Comparison of ENCODE assay signal across 7 cellular contexts in the genomic region with DNA sequence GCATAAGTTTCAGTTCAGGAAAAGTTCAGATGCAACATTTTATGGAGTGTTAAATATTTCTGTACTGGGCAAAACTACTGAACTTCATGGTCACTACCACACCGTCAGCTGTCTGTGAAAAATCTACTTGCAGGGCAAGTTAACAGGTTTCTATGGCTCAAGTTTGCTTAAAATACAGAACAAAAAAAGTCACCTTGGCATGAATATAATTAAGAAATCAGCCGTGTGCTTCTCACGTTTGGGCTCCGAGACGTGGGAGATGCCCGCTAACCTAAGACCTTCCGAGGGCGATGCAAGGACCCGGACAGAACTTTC. TPM values are rescaled to one million over a fixed set of nuclear protein-coding genes. Genes with fewer than 3 reads are reported as not detected.
DNase-seq lines count a peak whose midpoint lies in the region; ATAC-seq lines count a peak whose summit lies in the region.

No MANE protein-coding gene starts in this region.

- H3K4me1 Mint-ChIP-seq in effector memory CD8-positive, alpha-beta T cell (ENCODE audit: low read depth in 2 of 2), result peaks cover 31 to 39% of the 10 kb centered on the region in 2 donors

- no peak overlapping the region for H3K23ac ChIP-seq in neuronal stem cell (ENCODE audit: low read depth, low read length, poor library complexity)

- no peak overlapping the region for H2BK120ac ChIP-seq in neuronal stem cell (ENCODE audit: low read depth, low read length)

- no peaks in the 10 kb centered on the region for H3K9me3 ChIP-seq in MG63
- no peaks in the 10 kb centered on the region for H3K9me3 ChIP-seq in neuronal stem cell (replicated peaks in 1 of 2; ENCODE audit: control insufficient read depth in 2 of 2, insufficient read depth in 1 of 2, low read depth in 1 of 2, low read length in 2 of 2)

- no peak overlapping the region for H2BK15ac ChIP-seq in neuronal stem cell (ENCODE audit: low read length)

- peaks cover 3% of the 10 kb centered on the region for H3K79me1 ChIP-seq in neuronal stem cell (ENCODE audit: low read depth, low read length)

- H4K91ac ChIP-seq in neuronal stem cell (ENCODE audit: low read depth, low read length, poor library complexity), result no peak overlapping the region

- H3K9me3 Mint-ChIP-seq in effector memory CD8-positive, alpha-beta T cell, result no peaks in the 10 kb centered on the region

- H3K36me3 ChIP-seq in MG63, result no peaks in the 10 kb centered on the region
- H3K36me3 ChIP-seq in neuronal stem cell (replicated peaks in 1 of 2; ENCODE audit: control insufficient read depth in 2 of 2, insufficient read depth in 2 of 2, low read length in 2 of 2), result no peaks in the 10 kb centered on the region

- no peak overlapping the region for H4K8ac ChIP-seq in neuronal stem cell (ENCODE audit: low read depth, low read length)

- peak overlapping the region; percentile 74 to 78 for H3K4me3 Mint-ChIP-seq in effector memory CD8-positive, alpha-beta T cell

- H3K36me3 Mint-ChIP-seq in effector memory CD8-positive, alpha-beta T cell (ENCODE audit: insufficient read depth), result peaks cover 17% of the 10 kb centered on the region

- H3K18ac ChIP-seq in neuronal stem cell (ENCODE audit: low read length), result no peak overlapping the region

- peak overlapping the region; percentile 79 for H3K4me2 ChIP-seq in neuronal stem cell (ENCODE audit: insufficient read depth, low read length, poor library complexity, severe bottlenecking)

- H3K27ac Mint-ChIP-seq in effector memory CD8-positive, alpha-beta T cell, result peak overlapping the region; percentile 53 to 92

- H3K27ac ChIP-seq in neuronal stem cell (replicated peaks; ENCODE audit: low read length), result no peak overlapping the region

- no peaks in the 10 kb centered on the region for H3K27me3 Mint-ChIP-seq in effector memory CD8-positive, alpha-beta T cell

- peak overlapping the region; percentile 94 for H2AFZ ChIP-seq in neuronal stem cell (ENCODE audit: low read length)

- H3K4me3 ChIP-seq in MG63 (peak overlapping the region; percentile 60), neuronal stem cell (ENCODE audit: low read length in 2 of 2) (peak overlapping the region; percentile 87 to 93)

- H3K9ac ChIP-seq in neuronal stem cell (ENCODE audit: low read depth, low read length, poor library complexity), result peak overlapping the region; percentile 93

- peaks cover 2 to 6% of the 10 kb centered on the region in 2 donors for H3K4me1 ChIP-seq in neuronal stem cell (ENCODE audit: control insufficient read depth in 2 of 2, insufficient read depth in 1 of 2, low read depth in 1 of 2, low read length in 2 of 2)

- no peak overlapping the region for H3K4ac ChIP-seq in neuronal stem cell (ENCODE audit: low read length)

- H3K27me3 ChIP-seq in MG63 (no peaks in the 10 kb centered on the region), neuronal stem cell (ENCODE audit: control insufficient read depth in 3 of 3, insufficient read depth in 3 of 3, low read depth in 1 of 3, low read length in 3 of 3) (no peaks in the 10 kb centered on the region)

- no CpG with 5 or more reads among the region's 9 CpGs for WGBS in neuronal stem cell (ENCODE audit: extremely low coverage in 2 of 2, insufficient read length in 2 of 2, insufficient replicate concordance in 1 of 2), 2 donors

- no peak overlapping the region for H2BK12ac ChIP-seq in neuronal stem cell (ENCODE audit: low read length)

- no peak overlapping the region for H3K14ac ChIP-seq in neuronal stem cell (ENCODE audit: low read length)

- ATAC-seq in GM19351 (IDR thresholded peaks at IDR 0.05; ENCODE audit: unreplicated experiment) (peak; percentile 3), HG02885 (IDR thresholded peaks at IDR 0.05; ENCODE audit: poor library complexity, unreplicated experiment) (no peak)
- ATAC-seq in effector memory CD8-positive, alpha-beta T cell (replicated peaks), result no peak

- H2AK5ac ChIP-seq in neuronal stem cell (ENCODE audit: low read depth, low read length), result no peak overlapping the region

- DNase-seq in MG63 (no peak), neuronal stem cell (ENCODE audit: low spot score) (no peak), dermis blood vessel endothelial cell (no peak), ureter (ENCODE audit: low spot score) (no peak)
- no peak for DNase-seq in effector memory CD8-positive, alpha-beta T cell

- peak overlapping the region; percentile 68 for H2BK5ac ChIP-seq in neuronal stem cell (ENCODE audit: low read length)

RNA-seq across cellular contexts. Expression of a gene that starts 0.6 kb away (rescaled TPM):
- 2.3 and 7.9 TPM in 2 replicates for total RNA-seq in MG63 (2014; rRNA removed; shearing (Covaris generic); ENCODE audit: low replicate concordance)
- 6.6 TPM for polyA plus RNA-seq in neuronal stem cell (2013, experiment 1 of 2)
- 6.9 TPM for polyA plus RNA-seq in neuronal stem cell (2013, experiment 2 of 2)
- total RNA-seq in dermis blood vessel endothelial cell (17.4 and 22.3 TPM in 2 replicates), ureter (47.5 TPM)
